In the genomic region with DNA sequence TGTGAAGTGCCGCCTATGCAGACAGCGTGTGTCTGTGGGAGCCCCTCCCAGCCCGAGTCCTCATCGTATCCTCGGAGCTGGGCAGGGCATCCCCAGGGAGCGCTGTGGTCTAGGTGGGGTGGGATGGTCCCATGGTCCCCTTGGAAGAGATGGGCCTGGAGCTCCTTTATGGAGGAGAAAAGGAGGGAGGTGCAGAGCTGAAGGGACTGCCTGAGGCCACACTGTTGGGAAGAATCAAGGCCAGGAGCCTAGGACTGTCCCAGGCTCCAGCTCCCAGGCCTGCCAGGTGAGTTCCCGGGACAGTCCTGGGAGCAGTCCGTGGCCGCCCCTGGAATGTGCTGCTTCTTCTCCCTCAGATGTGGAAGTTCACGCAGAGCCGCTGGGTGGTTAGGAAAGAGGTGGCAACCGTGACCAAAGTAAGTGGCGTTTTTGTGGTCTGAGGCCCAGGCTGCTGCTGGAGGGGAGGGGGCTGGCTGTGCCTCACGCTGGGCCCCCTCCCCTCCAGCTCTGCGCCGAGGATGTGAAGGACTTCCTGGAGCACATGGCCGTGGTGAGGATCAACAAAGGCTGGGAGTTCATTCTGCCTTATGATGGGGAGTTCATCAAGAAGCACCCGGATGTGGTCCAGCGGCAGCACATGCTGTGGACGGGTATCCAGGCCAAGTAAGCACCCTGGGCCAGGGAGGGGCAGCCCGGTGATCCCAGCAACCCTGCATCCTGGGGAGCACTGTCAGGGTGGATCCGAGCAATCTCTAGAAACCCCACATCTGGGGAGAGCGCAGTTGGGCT, we compare ENCODE assay signal across 36 cellular contexts. TPM values are rescaled to one million over a fixed set of nuclear protein-coding genes. Genes with fewer than 3 reads are reported as not detected.
DNase-seq lines count a peak whose midpoint lies in the region; ATAC-seq, FAIRE-seq and TF ChIP-seq lines count a peak whose summit lies in the region.
"Had no signal": no experiment of that assay in that cellular context is flagged by ENCODE, and none has a peak within 500 bp of the region (broad histone marks: within the 10 kb centered on the region; RNA-seq: fewer than 3 reads in every experiment).

No MANE protein-coding gene starts in this region.

- no peak overlapping the region for H3K9ac ChIP-seq in HepG2 (ENCODE audit: insufficient read depth, low read depth, low read length)
- H3K9ac ChIP-seq: GM23248 had no signal

- no peak overlapping the region for H2AFZ ChIP-seq in HepG2 (ENCODE audit: low read length)
- H2AFZ ChIP-seq: GM23248 had no signal

- no peaks in the 10 kb centered on the region for H3K9me3 ChIP-seq in HepG2 (ENCODE audit: low read length)
- H3K9me3 ChIP-seq in gastrocnemius medialis = no peaks in the 10 kb centered on the region
- H3K9me3 ChIP-seq: colonic mucosa, heart right ventricle, neutrophil, psoas muscle, thoracic aorta, vagina had no signal

- peaks cover 14% of the 10 kb centered on the region for H3K79me2 ChIP-seq in HepG2 (ENCODE audit: insufficient read depth, low read length)

- no peaks in the 10 kb centered on the region for H3K27me3 Mint-ChIP-seq in activated naive CD8-positive, alpha-beta T cell treated with anti-CD3 and anti-CD28 coated beads, Interleukin-2, amount 10 ng/mL, durations not matched to agents 7 days and 5 days
- H3K27me3 Mint-ChIP-seq in activated naive CD8-positive, alpha-beta T cell treated with anti-CD3 and anti-CD28 coated beads, Interleukin-2, amount 50 U/mL, for 24 hours = no peaks in the 10 kb centered on the region
- H3K27me3 Mint-ChIP-seq: activated CD4-positive, alpha-beta T cell treated with anti-CD3 and anti-CD28 coated beads, Interleukin-2, amount 10 ng/mL, durations not matched to agents 24 days and 14 days had no signal

- H3K4me3 ChIP-seq in HepG2 (replicated peaks in 1 of 3; ENCODE audit: insufficient read depth in 1 of 3, low read depth in 2 of 3, low read length in 3 of 3) (no peak overlapping the region), gastrocnemius medialis (no peak overlapping the region)
- H3K4me3 ChIP-seq: colonic mucosa, GM12878, GM23248, heart right ventricle, lung, psoas muscle, thoracic aorta, vagina had no signal

- H3K36me3 Mint-ChIP-seq in activated naive CD8-positive, alpha-beta T cell treated with anti-CD3 and anti-CD28 coated beads, Interleukin-2, amount 10 ng/mL, durations not matched to agents 7 days and 5 days = peaks cover 9% of the 10 kb centered on the region
- peaks cover 46% of the 10 kb centered on the region for H3K36me3 Mint-ChIP-seq in activated naive CD8-positive, alpha-beta T cell treated with anti-CD3 and anti-CD28 coated beads, Interleukin-2, amount 50 U/mL, for 24 hours (ENCODE audit: low read depth)
- peaks cover 90% of the 10 kb centered on the region for H3K36me3 Mint-ChIP-seq in stimulated activated effector memory CD8-positive, alpha-beta T cell treated with anti-CD3 and anti-CD28 coated beads, Interleukin-12 subunit alpha, Interleukin-12 subunit beta, amount 100 ng/mL, for 72 hours

- POLR2A ChIA-PET in activated naive CD8-positive, alpha-beta T cell treated with anti-CD3 and anti-CD28 coated beads, Interleukin-2, amount 10 ng/mL, durations not matched to agents 7 days and 5 days (lab: Charles Lee) = no interaction called here
- POLR2A ChIA-PET in HEK293T (lab: Yijun Ruan, JAX) = no interaction called here
- POLR2A ChIA-PET in HepG2 (lab: Yijun Ruan, JAX) = interaction anchor here (1.0 kb wide), 1 partner anchor 11 kb away, joined by 4 read pairs; no protein-coding TSS in a partner anchor

- no peak for ATAC-seq in activated naive CD8-positive, alpha-beta T cell treated with anti-CD3 and anti-CD28 coated beads, Interleukin-2, amount 10 ng/mL, durations not matched to agents 7 days and 5 days (ENCODE audit: low read depth)
- no peak for ATAC-seq in activated naive CD8-positive, alpha-beta T cell treated with anti-CD3 and anti-CD28 coated beads, Interleukin-2, amount 50 U/mL, for 24 hours
- ATAC-seq in HepG2 (no peak), HG02610 (IDR thresholded peaks at IDR 0.05; ENCODE audit: unreplicated experiment) (no peak), GM18909 (IDR thresholded peaks at IDR 0.05; ENCODE audit: poor library complexity, unreplicated experiment) (no peak), gastrocnemius medialis (no peak)
- no peak for ATAC-seq in stimulated activated effector memory CD8-positive, alpha-beta T cell treated with anti-CD3 and anti-CD28 coated beads, Interleukin-12 subunit alpha, Interleukin-12 subunit beta, amount 100 ng/mL, for 72 hours
- ATAC-seq: esophagus mucosa, GM12878, heart right ventricle, PC-3, psoas muscle, SK-N-SH treated with all-trans-retinoic acid at 6 μM for 48 hours had no signal

- no peak for FAIRE-seq in HepG2 (lab: Jason Lieb, UNC)
- FAIRE-seq: GM12878 had no signal

- DNase-seq in activated naive CD8-positive, alpha-beta T cell treated with anti-CD3 and anti-CD28 coated beads, Interleukin-2, amount 10 ng/mL, durations not matched to agents 7 days and 5 days = no peak
- DNase-seq in activated naive CD8-positive, alpha-beta T cell treated with anti-CD3 and anti-CD28 coated beads, Interleukin-2, amount 50 U/mL, for 24 hours = no peak
- DNase-seq in HEK293T (ENCODE audit: extremely low spot score) (peak; percentile 3), HepG2 (ENCODE audit: low spot score) (no peak), gastrocnemius medialis (no peak)
- no peak for DNase-seq in stimulated activated effector memory CD8-positive, alpha-beta T cell treated with anti-CD3 and anti-CD28 coated beads, Interleukin-12 subunit alpha, Interleukin-12 subunit beta, amount 100 ng/mL, for 72 hours (ENCODE audit: low spot score in 2 of 2)
- DNase-seq: activated CD4-positive, alpha-beta T cell treated with anti-CD3 and anti-CD28 coated beads, Interleukin-2, amount 10 ng/mL, durations not matched to agents 24 days and 14 days; activated effector memory CD4-positive, alpha-beta T cell treated with anti-CD3 and anti-CD28 coated beads, Interleukin-2, amount 50 U/mL, for 16 hours; anterior cingulate cortex; C1 segment of cervical spinal cord; colonic mucosa; EL; foreskin fibroblast; GM23248; heart right ventricle; HFFc6; Karpas-422; kidney glomerular epithelial cell; NCI-H1694; NCI-H2171; NCI-H510A treated with DMSO at 0.1 percent for 48 hours; NK-92 treated with Interleukin-12 subunit alpha and Interleukin-12 subunit beta, amount 100 ng/mL, for 24 hours; PC-3; psoas muscle; stimulated activated naive CD4-positive, alpha-beta T cell treated with Interleukin-2 at 50 U/mL for 16 hours; T-helper 9 cell; WERI-Rb-1 had no signal

- H3K27me3 ChIP-seq in HepG2 (ENCODE audit: control insufficient read depth in 1 of 2, insufficient read depth in 2 of 2, low read length in 2 of 2) (no peaks in the 10 kb centered on the region), gastrocnemius medialis (no peaks in the 10 kb centered on the region)
- H3K27me3 ChIP-seq: colonic mucosa, heart right ventricle, neutrophil, vagina had no signal

- H3K4me1 ChIP-seq in HepG2 (ENCODE audit: insufficient read depth, low read length) = no peaks in the 10 kb centered on the region
- peaks cover 10% of the 10 kb centered on the region in 2 donors for H3K4me1 ChIP-seq in gastrocnemius medialis
- H3K4me1 ChIP-seq: colonic mucosa, psoas muscle had no signal

- in situ Hi-C loops in HepG2 (cut with HindIII; ENCODE audit: extremely low pct_ligation_motif_present, low pct_unique_long_range_greater_than_20kb) (no loop called here), gastrocnemius medialis (cut with MboI; ENCODE audit: low sequenced_read_pairs in 4 of 4) (loop anchor here in 1 of 4 donors (10.0 kb wide), 1 partner anchor 1169 kb away; the partner anchor contains the start of genes DNAH3 and LDAF1)

- TF ChIP-seq EP300 in HepG2 (IDR thresholded peaks at IDR 0.05; ENCODE audit: low read depth in 2 of 2, low read length in 2 of 2) (no peak), HepG2 (CRISPR knock-in tag; IDR thresholded peaks at IDR 0.05; ENCODE audit: borderline replicate concordance) (no peak)

- H4K20me1 ChIP-seq in HepG2 (ENCODE audit: insufficient read depth, low read length) = peaks cover 28% of the 10 kb centered on the region; the same call in 1 of the 2 replicates

- H3K9me3 Mint-ChIP-seq in activated naive CD8-positive, alpha-beta T cell treated with anti-CD3 and anti-CD28 coated beads, Interleukin-2, amount 10 ng/mL, durations not matched to agents 7 days and 5 days = no peaks in the 10 kb centered on the region
- H3K9me3 Mint-ChIP-seq in activated naive CD8-positive, alpha-beta T cell treated with anti-CD3 and anti-CD28 coated beads, Interleukin-2, amount 50 U/mL, for 24 hours = no peaks in the 10 kb centered on the region
- no peaks in the 10 kb centered on the region for H3K9me3 Mint-ChIP-seq in stimulated activated effector memory CD8-positive, alpha-beta T cell treated with anti-CD3 and anti-CD28 coated beads, Interleukin-12 subunit alpha, Interleukin-12 subunit beta, amount 100 ng/mL, for 72 hours
- H3K9me3 Mint-ChIP-seq: activated CD4-positive, alpha-beta T cell treated with anti-CD3 and anti-CD28 coated beads, Interleukin-2, amount 10 ng/mL, durations not matched to agents 24 days and 14 days; HFFc6 had no signal

- no peak overlapping the region for H3K27ac ChIP-seq in HepG2 (ENCODE audit: extremely low read length, insufficient read depth, low read length)
- no peak overlapping the region for H3K27ac ChIP-seq in gastrocnemius medialis
- H3K27ac ChIP-seq: colonic mucosa, GM23248, heart right ventricle, neutrophil, psoas muscle, thoracic aorta, vagina, WERI-Rb-1 had no signal

- CTCF ChIA-PET in HEK293T (lab: Yijun Ruan, JAX) (no interaction called here), HepG2 (lab: Yijun Ruan, JAX; ENCODE audit: low intra/inter-chr PET ratio, low total read pairs) (no interaction called here)

- no peak overlapping the region for H3K4me2 ChIP-seq in HepG2 (ENCODE audit: low read depth, low read length)

- peak overlapping the region; percentile 60 for H3K27ac Mint-ChIP-seq in activated naive CD8-positive, alpha-beta T cell treated with anti-CD3 and anti-CD28 coated beads, Interleukin-2, amount 10 ng/mL, durations not matched to agents 7 days and 5 days
- H3K27ac Mint-ChIP-seq in activated naive CD8-positive, alpha-beta T cell treated with anti-CD3 and anti-CD28 coated beads, Interleukin-2, amount 50 U/mL, for 24 hours = no peak overlapping the region
- H3K27ac Mint-ChIP-seq in stimulated activated effector memory CD8-positive, alpha-beta T cell treated with anti-CD3 and anti-CD28 coated beads, Interleukin-12 subunit alpha, Interleukin-12 subunit beta, amount 100 ng/mL, for 72 hours = peak overlapping the region; percentile 91
- H3K27ac Mint-ChIP-seq: activated CD4-positive, alpha-beta T cell treated with anti-CD3 and anti-CD28 coated beads, Interleukin-2, amount 10 ng/mL, durations not matched to agents 24 days and 14 days had no signal

- no peak for TF ChIP-seq CTCF in HepG2 (CRISPR knock-in tag; IDR thresholded peaks at IDR 0.05)
- no peak for TF ChIP-seq CTCF in gastrocnemius medialis (IDR thresholded peaks at IDR 0.05 in 4 of 5, conservative IDR thresholded peaks at IDR 0.05 in 1 of 5)

- TF ChIP-seq RAD21 in HepG2 (CRISPR knock-in tag; IDR thresholded peaks at IDR 0.05) = no peak

- TF ChIP-seq POLR2A in HepG2 (IDR thresholded peaks at IDR 0.05; ENCODE audit: insufficient read depth in 1 of 2, low read depth in 2 of 2, low read length in 2 of 2) (no peak), gastrocnemius medialis (IDR thresholded peaks at IDR 0.05) (no peak)

- H3K4me3 Mint-ChIP-seq in activated naive CD8-positive, alpha-beta T cell treated with anti-CD3 and anti-CD28 coated beads, Interleukin-2, amount 10 ng/mL, durations not matched to agents 7 days and 5 days = no peak overlapping the region
- H3K4me3 Mint-ChIP-seq in activated naive CD8-positive, alpha-beta T cell treated with anti-CD3 and anti-CD28 coated beads, Interleukin-2, amount 50 U/mL, for 24 hours = no peak overlapping the region
- no peak overlapping the region for H3K4me3 Mint-ChIP-seq in stimulated activated effector memory CD8-positive, alpha-beta T cell treated with anti-CD3 and anti-CD28 coated beads, Interleukin-12 subunit alpha, Interleukin-12 subunit beta, amount 100 ng/mL, for 72 hours
- H3K4me3 Mint-ChIP-seq: activated CD4-positive, alpha-beta T cell treated with anti-CD3 and anti-CD28 coated beads, Interleukin-2, amount 10 ng/mL, durations not matched to agents 24 days and 14 days; HFFc6 had no signal

- H3K36me3 ChIP-seq in HepG2 (replicated peaks in 1 of 2; ENCODE audit: control insufficient read depth in 1 of 2, insufficient read depth in 2 of 2, low read length in 2 of 2) = peaks cover 69 to 98% of the 10 kb centered on the region in 2 experiments
- H3K36me3 ChIP-seq in gastrocnemius medialis = peaks cover 0 to 70% of the 10 kb centered on the region in 2 donors
- H3K36me3 ChIP-seq: colonic mucosa had no signal

- 99% methylated on average over 23 of the region's 23 CpGs for WGBS in HepG2 (ENCODE audit: low lambda C conversion rate)

- BruUV-seq in HepG2 (replicated peaks; lab: Mats Ljungman, UMichigan) = no TSS peak

- H3K4me1 Mint-ChIP-seq in activated naive CD8-positive, alpha-beta T cell treated with anti-CD3 and anti-CD28 coated beads, Interleukin-2, amount 10 ng/mL, durations not matched to agents 7 days and 5 days = peaks cover 2% of the 10 kb centered on the region
- H3K4me1 Mint-ChIP-seq in activated naive CD8-positive, alpha-beta T cell treated with anti-CD3 and anti-CD28 coated beads, Interleukin-2, amount 50 U/mL, for 24 hours = peaks cover 9% of the 10 kb centered on the region
- peaks cover 28% of the 10 kb centered on the region for H3K4me1 Mint-ChIP-seq in stimulated activated effector memory CD8-positive, alpha-beta T cell treated with anti-CD3 and anti-CD28 coated beads, Interleukin-12 subunit alpha, Interleukin-12 subunit beta, amount 100 ng/mL, for 72 hours

- intact Hi-C loops in HepG2 (cut with micrococcal nuclease; ENCODE audit: unreplicated experiment) = loop anchor here (5.0 kb wide), 1 partner anchor 48 kb away; the partner anchor contains the start of gene CDR2
- intact Hi-C loops in gastrocnemius medialis (cut with DNase I; ENCODE audit: low total_unique reads) = loop anchor here (5.0 kb wide), 2 partner anchors 98 to 1137 kb away; no protein-coding TSS in a partner anchor

RNA-seq across cellular contexts. Expression of gene POLR3E, which starts 27.0 kb away (rescaled TPM):
- 10 to 100 TPM; 53.2 to 56.9 TPM for total RNA-seq in activated naive CD8-positive, alpha-beta T cell treated with anti-CD3 and anti-CD28 coated beads, Interleukin-2, amount 10 ng/mL, durations not matched to agents 7 days and 5 days
- total RNA-seq in HepG2 (2016; rRNA removed; fragmentation: Illumina TruSeq; extraction: Trizol) (94.8 and 135 TPM in 2 replicates), gastrocnemius medialis (100 to 1,000 TPM; 105 to 182 (median 116) TPM)
- total RNA-seq in HepG2 (2016; cell fraction: cytosol; rRNA removed; fragmentation: Illumina TruSeq; extraction: Trizol; ENCODE audit: low read depth) = 40.5 and 40.7 TPM in 2 replicates
- 93.2 and 125 TPM in 2 replicates for total RNA-seq in HepG2 (2016; cell fraction: insoluble cytoplasmic fraction; rRNA removed; fragmentation: Illumina TruSeq; extraction: Trizol)
- 103 and 106 TPM in 2 replicates for total RNA-seq in HepG2 (2016; cell fraction: membrane; rRNA removed; fragmentation: Illumina TruSeq; extraction: Trizol)
- 115 and 134 TPM in 2 replicates for total RNA-seq in HepG2 (2016; cell fraction: nucleus; rRNA removed; fragmentation: Illumina TruSeq; extraction: Trizol)
- polyA plus RNA-seq in HepG2 (2011; rRNA removed) = 262 and 280 TPM in 2 replicates
- 132 and 169 TPM in 2 replicates for polyA plus RNA-seq in HepG2 (2011; cell fraction: cytosol; rRNA removed)
- 753 and 830 TPM in 2 replicates for polyA plus RNA-seq in HepG2 (2011; cell fraction: nucleus; rRNA removed)
- polyA plus RNA-seq in HepG2 (2012) = 105 and 114 TPM in 2 replicates
- 31.3 and 37.9 TPM in 2 replicates for polyA plus RNA-seq in HepG2 (2016; cell fraction: cytosol; fragmentation: Illumina TruSeq; extraction: Trizol; ENCODE audit: low read depth)
- 94.5 and 105 TPM in 2 replicates for polyA plus RNA-seq in HepG2 (2016; cell fraction: insoluble cytoplasmic fraction; fragmentation: Illumina TruSeq; extraction: Trizol; ENCODE audit: low read depth)
- 62.4 and 65.8 TPM in 2 replicates for polyA plus RNA-seq in HepG2 (2016; cell fraction: membrane; fragmentation: Illumina TruSeq; extraction: Trizol; ENCODE audit: low read depth)
- polyA plus RNA-seq in HepG2 (2016; cell fraction: nucleus; fragmentation: Illumina TruSeq; extraction: Trizol; ENCODE audit: insufficient read depth, low read depth) = 279 and 292 TPM in 2 replicates
- polyA minus RNA-seq in HepG2 (2011; rRNA and poly(A)+ RNA removed; ENCODE audit: low replicate concordance) = 472 and 743 TPM in 2 replicates
- 96.6 and 110 TPM in 2 replicates for polyA minus RNA-seq in HepG2 (2011; cell fraction: cytosol; rRNA and poly(A)+ RNA removed)
- 279 and 332 TPM in 2 replicates for polyA minus RNA-seq in HepG2 (2011; cell fraction: nucleus; rRNA and poly(A)+ RNA removed)

RNA-seq across cellular contexts. Expression of gene CDR2, which starts 50.2 kb away (rescaled TPM):
- 10 to 100 TPM; 42.2 to 48.6 TPM for total RNA-seq in activated naive CD8-positive, alpha-beta T cell treated with anti-CD3 and anti-CD28 coated beads, Interleukin-2, amount 10 ng/mL, durations not matched to agents 7 days and 5 days
- 59.0 and 76.7 TPM in 2 replicates for total RNA-seq in HepG2 (2016; rRNA removed; fragmentation: Illumina TruSeq; extraction: Trizol)
- 20.7 and 23.8 TPM in 2 replicates for total RNA-seq in HepG2 (2016; cell fraction: cytosol; rRNA removed; fragmentation: Illumina TruSeq; extraction: Trizol; ENCODE audit: low read depth)
- total RNA-seq in HepG2 (2016; cell fraction: insoluble cytoplasmic fraction; rRNA removed; fragmentation: Illumina TruSeq; extraction: Trizol) = 60.0 and 73.9 TPM in 2 replicates
- 44.0 and 46.8 TPM in 2 replicates for total RNA-seq in HepG2 (2016; cell fraction: membrane; rRNA removed; fragmentation: Illumina TruSeq; extraction: Trizol)
- total RNA-seq in HepG2 (2016; cell fraction: nucleus; rRNA removed; fragmentation: Illumina TruSeq; extraction: Trizol) = 34.8 and 41.9 TPM in 2 replicates
- polyA plus RNA-seq in HepG2 (2011; rRNA removed) = 67.5 and 78.9 TPM in 2 replicates
- 60.0 and 71.4 TPM in 2 replicates for polyA plus RNA-seq in HepG2 (2011; cell fraction: cytosol; rRNA removed)
- 32.2 and 35.4 TPM in 2 replicates for polyA plus RNA-seq in HepG2 (2011; cell fraction: nucleus; rRNA removed)
- polyA plus RNA-seq in HepG2 (2012) = 42.9 and 53.6 TPM in 2 replicates
- 9.2 and 11.4 TPM in 2 replicates for polyA plus RNA-seq in HepG2 (2016; cell fraction: cytosol; fragmentation: Illumina TruSeq; extraction: Trizol; ENCODE audit: low read depth)
- 89.8 and 91.4 TPM in 2 replicates for polyA plus RNA-seq in HepG2 (2016; cell fraction: insoluble cytoplasmic fraction; fragmentation: Illumina TruSeq; extraction: Trizol; ENCODE audit: low read depth)
- 27.9 and 34.0 TPM in 2 replicates for polyA plus RNA-seq in HepG2 (2016; cell fraction: membrane; fragmentation: Illumina TruSeq; extraction: Trizol; ENCODE audit: low read depth)
- polyA plus RNA-seq in HepG2 (2016; cell fraction: nucleus; fragmentation: Illumina TruSeq; extraction: Trizol; ENCODE audit: insufficient read depth, low read depth) = 73.8 and 74.1 TPM in 2 replicates
- 12.4 and 45.2 TPM in 2 replicates for polyA minus RNA-seq in HepG2 (2011; rRNA and poly(A)+ RNA removed; ENCODE audit: low replicate concordance)
- polyA minus RNA-seq in HepG2 (2011; cell fraction: cytosol; rRNA and poly(A)+ RNA removed) = 55.0 and 56.7 TPM in 2 replicates
- 52.0 and 54.7 TPM in 2 replicates for polyA minus RNA-seq in HepG2 (2011; cell fraction: nucleus; rRNA and poly(A)+ RNA removed)
- 1 to 10 TPM; 4.1 to 7.6 (median 7.3) TPM for total RNA-seq in gastrocnemius medialis
